Comparison of ENCODE assay signal across 17 cellular contexts in the genomic region with DNA sequence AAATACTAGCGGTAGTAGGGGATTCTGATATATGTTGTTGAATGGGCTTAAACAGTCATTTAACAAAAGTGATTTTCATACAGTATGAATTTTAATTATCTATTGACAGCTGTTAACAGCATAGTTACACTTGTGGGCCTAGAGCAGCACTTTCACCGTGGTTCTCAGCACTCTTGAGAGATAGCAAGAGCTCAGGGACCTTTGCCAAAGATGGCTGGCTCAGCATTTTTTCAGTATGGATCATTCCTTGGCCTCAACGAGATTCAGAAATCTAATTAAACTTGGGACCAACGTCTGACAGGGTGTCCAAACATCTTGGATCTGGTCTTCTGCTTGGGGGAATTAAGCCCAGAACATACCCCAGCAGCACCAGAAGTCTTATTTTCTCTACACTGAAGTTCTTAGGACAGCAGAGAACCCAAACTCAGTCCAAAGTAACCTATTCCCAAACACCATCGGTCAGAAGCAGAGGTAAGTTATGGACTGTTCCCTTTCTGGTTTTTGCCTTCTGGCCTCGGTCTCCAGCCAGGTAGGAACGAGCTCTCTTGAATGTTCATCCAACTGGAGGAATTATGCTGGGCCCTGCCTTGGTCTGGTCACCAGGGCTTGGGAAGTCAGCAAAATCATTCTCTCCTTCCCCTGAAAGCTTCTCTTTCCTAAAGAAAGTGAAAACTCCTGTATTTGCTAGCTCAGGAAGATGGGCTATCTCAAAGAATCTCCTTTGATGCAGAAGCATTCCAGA. TPM values are rescaled to one million over a fixed set of nuclear protein-coding genes. Genes with fewer than 3 reads are reported as not detected.
DNase-seq lines count a peak whose midpoint lies in the region; ATAC-seq and TF ChIP-seq lines count a peak whose summit lies in the region.
"Had no signal": no experiment of that assay in that cellular context is flagged by ENCODE, and none has a peak within 500 bp of the region (broad histone marks: within the 10 kb centered on the region; RNA-seq: fewer than 3 reads in every experiment).

No MANE protein-coding gene starts in this region.

- no peak overlapping the region for H3K9ac ChIP-seq in SK-N-SH

- no peak for TF ChIP-seq POLR2A in testis (IDR thresholded peaks at IDR 0.05)

- H3K9me3 Mint-ChIP-seq in memory B cell, result no peaks in the 10 kb centered on the region
- H3K9me3 Mint-ChIP-seq: activated CD4-positive, alpha-beta T cell treated with anti-CD3 and anti-CD28 coated beads, Interleukin-2, amount 10 ng/mL, durations not matched to agents 7 days and 5 days had no signal

- ATAC-seq in SK-N-SH treated with all-trans-retinoic acid at 6 μM for 48 hours (peak; percentile 14; the same call in 2 of the 3 replicates), memory B cell (ENCODE audit: low read depth) (no peak), HG03108 (IDR thresholded peaks at IDR 0.05; ENCODE audit: unreplicated experiment) (no peak), HG03097 (IDR thresholded peaks at IDR 0.05; ENCODE audit: low FRiP score, unreplicated experiment) (no peak)
- ATAC-seq: Panc1, sciatic nerve had no signal

- no peaks in the 10 kb centered on the region for H3K9me2 ChIP-seq in SK-N-SH

- no peaks in the 10 kb centered on the region for H3K27me3 Mint-ChIP-seq in memory B cell
- H3K27me3 Mint-ChIP-seq: activated CD4-positive, alpha-beta T cell treated with anti-CD3 and anti-CD28 coated beads, Interleukin-2, amount 10 ng/mL, durations not matched to agents 7 days and 5 days had no signal

- TF ChIP-seq CTCF in SK-N-SH (IDR thresholded peaks at IDR 0.05) (no peak), cardiac fibroblast (IDR thresholded peaks at IDR 0.05; ENCODE audit: low read depth, low read length) (no peak), testis (IDR thresholded peaks at IDR 0.05) (no peak)

- H3K4me3 Mint-ChIP-seq in memory B cell, result no peak overlapping the region
- H3K4me3 Mint-ChIP-seq: activated CD4-positive, alpha-beta T cell treated with anti-CD3 and anti-CD28 coated beads, Interleukin-2, amount 10 ng/mL, durations not matched to agents 7 days and 5 days had no signal

- H3K4me1 Mint-ChIP-seq in memory B cell, result peaks cover 4% of the 10 kb centered on the region

- POLR2A ChIA-PET in SK-N-SH (lab: Yijun Ruan, JAX), result no interaction called here

- no peak for TF ChIP-seq RAD21 in SK-N-SH (IDR thresholded peaks at IDR 0.05; ENCODE audit: low read length)

- H3K36me3 ChIP-seq in SK-N-SH (replicated peaks in 1 of 2; ENCODE audit: control insufficient read depth in 1 of 2, insufficient read depth in 2 of 2, low read length in 1 of 2) (peaks cover 10 to 16% of the 10 kb centered on the region in 2 experiments), testis (ENCODE audit: low read depth, missing control alignments) (no peaks in the 10 kb centered on the region)

- H3K4me3 ChIP-seq in SK-N-SH (ENCODE audit: low read depth in 2 of 2, low read length in 1 of 2) (no peak overlapping the region), cardiac fibroblast (replicated peaks in 1 of 2; ENCODE audit: low read depth in 2 of 2, low read length in 2 of 2) (no peak overlapping the region), testis (no peak overlapping the region)

- H3K4me1 ChIP-seq in SK-N-SH (ENCODE audit: control insufficient read depth in 1 of 2, insufficient read depth in 2 of 2, low read depth in 1 of 2, low read length in 1 of 2), result peaks cover 4 to 8% of the 10 kb centered on the region in 2 experiments
- peaks cover 8% of the 10 kb centered on the region for H3K4me1 ChIP-seq in testis

- CTCF ChIA-PET in SK-N-SH (lab: Yijun Ruan, JAX), result interaction anchor here (0.6 to 3.2 kb wide), 3 partner anchors 29 to 149 kb away, joined by 3 to 13 read pairs (median 3); no protein-coding TSS in a partner anchor

- 79% methylated on average over 7 of the region's 7 CpGs for WGBS in SK-N-SH (ENCODE audit: low lambda C conversion rate)
- WGBS in testis, 2 donors, result 69 to 77% methylated on average over 7 of the region's 7 CpGs

- H3K27ac Mint-ChIP-seq in memory B cell, result peak overlapping the region; percentile 47
- H3K27ac Mint-ChIP-seq: activated CD4-positive, alpha-beta T cell treated with anti-CD3 and anti-CD28 coated beads, Interleukin-2, amount 10 ng/mL, durations not matched to agents 7 days and 5 days had no signal

- TF ChIP-seq EP300 in SK-N-SH (IDR thresholded peaks at IDR 0.05; ENCODE audit: borderline replicate concordance in 1 of 2, low read depth in 1 of 2, low read length in 1 of 2), result no peak

- H3K27ac ChIP-seq in SK-N-SH (ENCODE audit: low read depth in 2 of 2, low read length in 1 of 2), result no peak overlapping the region
- H3K27ac ChIP-seq in testis, result no peak overlapping the region
- H3K27ac ChIP-seq: 22Rv1 had no signal

- no peak for DNase-seq in SK-N-SH
- peak; percentile 65 to 80 for DNase-seq in cardiac fibroblast (ENCODE audit: low read depth in 2 of 2)
- no peak for DNase-seq in memory B cell (ENCODE audit: low spot score in 2 of 2)
- DNase-seq in testis, result peak; percentile 41
- no peak for DNase-seq in inferior parietal cortex (ENCODE audit: extremely low spot score)
- DNase-seq: activated CD4-positive, alpha-beta T cell treated with anti-CD3 and anti-CD28 coated beads, Interleukin-2, amount 10 ng/mL, durations not matched to agents 7 days and 5 days; activated effector memory CD4-positive, alpha-beta T cell treated with Interleukin-2 at 50 U/mL for 16 hours; caudate nucleus; NCI-H1417; NCI-H510A had no signal

- no peak overlapping the region for H3K4me2 ChIP-seq in SK-N-SH

- no peaks in the 10 kb centered on the region for H3K36me3 Mint-ChIP-seq in memory B cell

- intact Hi-C loops in testis (cut with DNase I; ENCODE audit: low total_unique reads), result no loop called here

- no peak overlapping the region for H2AFZ ChIP-seq in SK-N-SH (ENCODE audit: low read depth)

- H3K9me3 ChIP-seq in SK-N-SH, result no peaks in the 10 kb centered on the region
- H3K9me3 ChIP-seq in testis, result no peaks in the 10 kb centered on the region

- H3K27me3 ChIP-seq in SK-N-SH (ENCODE audit: insufficient read depth) (no peaks in the 10 kb centered on the region), testis (no peaks in the 10 kb centered on the region)

- H3F3A ChIP-seq in SK-N-SH (replicated peaks; ENCODE audit: insufficient read depth), result peaks cover 19% of the 10 kb centered on the region

- no peaks in the 10 kb centered on the region for H4K20me1 ChIP-seq in SK-N-SH (ENCODE audit: insufficient read depth)

- no peaks in the 10 kb centered on the region for H3K79me2 ChIP-seq in SK-N-SH (ENCODE audit: insufficient read depth)

TF ChIP-seq in SK-N-SH treated with all-trans-retinoic acid at 6 μM for 48 hours, 23 proteins besides CTCF, POLR2A, EP300 and RAD21 (continues in another document):
- TF ChIP-seq SNAI2 (CRISPR knock-in tag; IDR thresholded peaks at IDR 0.05) (no peak), ESRRG (CRISPR knock-in tag; IDR thresholded peaks at IDR 0.05) (no peak), OSR1 (CRISPR knock-in tag; IDR thresholded peaks at IDR 0.05) (no peak), ZC3H10 (CRISPR knock-in tag; IDR thresholded peaks at IDR 0.05) (no peak), ARNTL (CRISPR knock-in tag; IDR thresholded peaks at IDR 0.05; ENCODE audit: borderline replicate concordance, low read depth) (no peak), ZFP30 (CRISPR knock-in tag; IDR thresholded peaks at IDR 0.05) (no peak), ZNF565 (CRISPR knock-in tag; conservative IDR thresholded peaks at IDR 0.05; ENCODE audit: low read depth) (no peak)
- TF ChIP-seq, protein P1, sequence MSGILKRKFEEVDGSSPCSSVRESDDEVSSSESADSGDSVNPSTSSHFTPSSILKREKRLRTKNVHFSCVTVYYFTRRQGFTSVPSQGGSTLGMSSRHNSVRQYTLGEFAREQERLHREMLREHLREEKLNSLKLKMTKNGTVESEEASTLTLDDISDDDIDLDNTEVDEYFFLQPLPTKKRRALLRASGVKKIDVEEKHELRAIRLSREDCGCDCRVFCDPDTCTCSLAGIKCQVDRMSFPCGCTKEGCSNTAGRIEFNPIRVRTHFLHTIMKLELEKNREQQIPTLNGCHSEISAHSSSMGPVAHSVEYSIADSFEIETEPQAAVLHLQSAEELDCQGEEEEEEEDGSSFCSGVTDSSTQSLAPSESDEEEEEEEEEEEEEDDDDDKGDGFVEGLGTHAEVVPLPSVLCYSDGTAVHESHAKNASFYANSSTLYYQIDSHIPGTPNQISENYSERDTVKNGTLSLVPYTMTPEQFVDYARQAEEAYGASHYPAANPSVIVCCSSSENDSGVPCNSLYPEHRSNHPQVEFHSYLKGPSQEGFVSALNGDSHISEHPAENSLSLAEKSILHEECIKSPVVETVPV (CRISPR knock-in tag; IDR thresholded peaks at IDR 0.05), result no peak

TF ChIP-seq in SK-N-SH, 30 proteins besides CTCF, POLR2A, EP300 and RAD21:
- no peak for TF ChIP-seq POLR2AphosphoS5 (IDR thresholded peaks at IDR 0.05; ENCODE audit: low read depth, low read length)
- TF ChIP-seq, protein P2, sequence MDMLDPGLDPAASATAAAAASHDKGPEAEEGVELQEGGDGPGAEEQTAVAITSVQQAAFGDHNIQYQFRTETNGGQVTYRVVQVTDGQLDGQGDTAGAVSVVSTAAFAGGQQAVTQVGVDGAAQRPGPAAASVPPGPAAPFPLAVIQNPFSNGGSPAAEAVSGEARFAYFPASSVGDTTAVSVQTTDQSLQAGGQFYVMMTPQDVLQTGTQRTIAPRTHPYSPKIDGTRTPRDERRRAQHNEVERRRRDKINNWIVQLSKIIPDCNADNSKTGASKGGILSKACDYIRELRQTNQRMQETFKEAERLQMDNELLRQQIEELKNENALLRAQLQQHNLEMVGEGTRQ (IDR thresholded peaks at IDR 0.05; ENCODE audit: borderline replicate concordance, low read depth, low read length), result no peak
- no peak for TF ChIP-seq GABPA (IDR thresholded peaks at IDR 0.05; ENCODE audit: low read depth)
- TF ChIP-seq, protein P3, sequence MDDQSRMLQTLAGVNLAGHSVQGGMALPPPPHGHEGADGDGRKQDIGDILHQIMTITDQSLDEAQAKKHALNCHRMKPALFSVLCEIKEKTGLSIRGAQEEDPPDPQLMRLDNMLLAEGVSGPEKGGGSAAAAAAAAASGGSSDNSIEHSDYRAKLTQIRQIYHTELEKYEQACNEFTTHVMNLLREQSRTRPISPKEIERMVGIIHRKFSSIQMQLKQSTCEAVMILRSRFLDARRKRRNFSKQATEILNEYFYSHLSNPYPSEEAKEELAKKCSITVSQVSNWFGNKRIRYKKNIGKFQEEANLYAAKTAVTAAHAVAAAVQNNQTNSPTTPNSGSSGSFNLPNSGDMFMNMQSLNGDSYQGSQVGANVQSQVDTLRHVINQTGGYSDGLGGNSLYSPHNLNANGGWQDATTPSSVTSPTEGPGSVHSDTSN (IDR thresholded peaks at IDR 0.05), result no peak
- TF ChIP-seq RXRA (IDR thresholded peaks at IDR 0.05; ENCODE audit: borderline replicate concordance, low read depth), result no peak

RNA-seq across cellular contexts. Expression of a gene that starts 25.7 kb away (rescaled TPM):
- polyA plus RNA-seq in SK-N-SH (2012; rRNA removed), result not detected in 2 replicates
- polyA plus RNA-seq in SK-N-SH (2012; cell fraction: cytosol; rRNA removed), result not detected in 2 replicates
- polyA plus RNA-seq in SK-N-SH (2012; cell fraction: nucleus; rRNA removed), result not detected in 2 replicates
- total RNA-seq in testis, result 1 to 10 TPM; 6.0 to 6.6 TPM
- polyA plus RNA-seq in testis (ENCODE audit: insufficient read depth, low read depth, low replicate concordance), result 5.4 TPM
- total RNA-seq: activated CD4-positive, alpha-beta T cell treated with anti-CD3 and anti-CD28 coated beads, Interleukin-2, amount 10 ng/mL, durations not matched to agents 7 days and 5 days; T-helper 2 cell treated with Interferon-gamma antibody and Interleukin-4, amounts not matched to agents 100 ng/mL and 5 ng/mL, for 36 hours had no signal

RNA-seq across cellular contexts. Expression of a gene that starts 49.2 kb away (rescaled TPM):
- polyA plus RNA-seq in SK-N-SH (2012; rRNA removed) (12.7 and 18.2 TPM in 2 replicates), testis (ENCODE audit: insufficient read depth, low read depth, low replicate concordance) (35.0 TPM)
- polyA plus RNA-seq in SK-N-SH (2012; cell fraction: cytosol; rRNA removed), result 12.9 and 15.1 TPM in 2 replicates
- 11.8 and 12.9 TPM in 2 replicates for polyA plus RNA-seq in SK-N-SH (2012; cell fraction: nucleus; rRNA removed)
- 10 to 100 TPM; 40.2 to 52.1 TPM for total RNA-seq in testis

Comparison
In these comparisons a context has a peak if more than half of its experiments do, and no peak if none do; other contexts are left out.
1. DNase-seq: peak in cardiac fibroblast (2 of 2) and testis (single experiment); none in SK-N-SH (single experiment), memory B cell (0 of 2) and inferior parietal cortex (single experiment).